1 cellular context compared by ENCODE assay signal in the genomic region with DNA sequence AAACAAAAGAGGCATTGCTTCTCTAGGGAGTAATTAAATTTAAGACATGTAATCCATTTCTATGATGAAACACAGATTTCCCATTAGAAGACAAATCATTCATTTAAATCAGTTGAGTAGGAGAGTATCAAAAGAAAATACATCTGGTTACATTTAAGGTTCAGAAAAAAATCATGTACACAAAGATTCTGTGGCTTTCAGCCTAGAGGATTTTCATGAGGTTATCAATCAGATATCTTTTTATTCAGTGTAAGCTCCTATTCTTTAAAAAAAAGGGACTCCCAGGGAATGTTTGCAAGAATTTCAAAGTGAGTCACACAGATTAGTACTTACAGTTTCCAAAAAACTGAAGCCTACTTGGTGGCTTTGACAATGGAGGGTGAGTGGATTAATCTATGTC.
TF ChIP-seq lines count a peak whose summit lies in the region.

No MANE protein-coding gene starts in this region.

TF ChIP-seq in SK-N-SH, 30 proteins besides CTCF, POLR2A, EP300 and RAD21 (continued from another document):
- TF ChIP-seq, protein P1, sequence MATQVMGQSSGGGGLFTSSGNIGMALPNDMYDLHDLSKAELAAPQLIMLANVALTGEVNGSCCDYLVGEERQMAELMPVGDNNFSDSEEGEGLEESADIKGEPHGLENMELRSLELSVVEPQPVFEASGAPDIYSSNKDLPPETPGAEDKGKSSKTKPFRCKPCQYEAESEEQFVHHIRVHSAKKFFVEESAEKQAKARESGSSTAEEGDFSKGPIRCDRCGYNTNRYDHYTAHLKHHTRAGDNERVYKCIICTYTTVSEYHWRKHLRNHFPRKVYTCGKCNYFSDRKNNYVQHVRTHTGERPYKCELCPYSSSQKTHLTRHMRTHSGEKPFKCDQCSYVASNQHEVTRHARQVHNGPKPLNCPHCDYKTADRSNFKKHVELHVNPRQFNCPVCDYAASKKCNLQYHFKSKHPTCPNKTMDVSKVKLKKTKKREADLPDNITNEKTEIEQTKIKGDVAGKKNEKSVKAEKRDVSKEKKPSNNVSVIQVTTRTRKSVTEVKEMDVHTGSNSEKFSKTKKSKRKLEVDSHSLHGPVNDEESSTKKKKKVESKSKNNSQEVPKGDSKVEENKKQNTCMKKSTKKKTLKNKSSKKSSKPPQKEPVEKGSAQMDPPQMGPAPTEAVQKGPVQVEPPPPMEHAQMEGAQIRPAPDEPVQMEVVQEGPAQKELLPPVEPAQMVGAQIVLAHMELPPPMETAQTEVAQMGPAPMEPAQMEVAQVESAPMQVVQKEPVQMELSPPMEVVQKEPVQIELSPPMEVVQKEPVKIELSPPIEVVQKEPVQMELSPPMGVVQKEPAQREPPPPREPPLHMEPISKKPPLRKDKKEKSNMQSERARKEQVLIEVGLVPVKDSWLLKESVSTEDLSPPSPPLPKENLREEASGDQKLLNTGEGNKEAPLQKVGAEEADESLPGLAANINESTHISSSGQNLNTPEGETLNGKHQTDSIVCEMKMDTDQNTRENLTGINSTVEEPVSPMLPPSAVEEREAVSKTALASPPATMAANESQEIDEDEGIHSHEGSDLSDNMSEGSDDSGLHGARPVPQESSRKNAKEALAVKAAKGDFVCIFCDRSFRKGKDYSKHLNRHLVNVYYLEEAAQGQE (IDR thresholded peaks at IDR 0.05; ENCODE audit: low read depth, low read length): no peak
- TF ChIP-seq FOXM1 (IDR thresholded peaks at IDR 0.05; ENCODE audit: low read depth) (peak; percentile 84), JUND (IDR thresholded peaks at IDR 0.05) (peak; percentile 71), FOSL2 (IDR thresholded peaks at IDR 0.05; ENCODE audit: borderline replicate concordance, low read depth) (peak; percentile 60)
